Comparison of ENCODE assay signal across 8 cellular contexts in genomic region chr9:15485836-15486678, GRCh38. TPM values are rescaled to one million over a fixed set of nuclear protein-coding genes. Genes with fewer than 3 reads are reported as not detected.
A peak's percentile ranks its signal among the peaks of the same experiment; 100 is the strongest.
DNase-seq lines count a peak whose midpoint lies in the region; ATAC-seq and TF ChIP-seq lines count a peak whose summit lies in the region.

No MANE protein-coding gene starts in this region.

- no peak overlapping the region for H3K4me2 ChIP-seq in smooth muscle cell

- peak overlapping the region; percentile 72 for H3K27ac Mint-ChIP-seq in activated CD4-positive, alpha-beta T cell treated with anti-CD3 and anti-CD28 coated beads for 36 hours
- H3K27ac Mint-ChIP-seq in endothelial cell (ENCODE audit: unreplicated experiment): no peak overlapping the region

- no peaks in the 10 kb centered on the region; the same call in 1 of the 2 replicates for H3K36me3 ChIP-seq in Panc1 (ENCODE audit: control insufficient read depth, insufficient read depth, low read length)
- no peaks in the 10 kb centered on the region for H3K36me3 ChIP-seq in smooth muscle cell (ENCODE audit: low read depth)
- peaks cover 0 to 66% (median 48%) of the 10 kb centered on the region in 4 donors for H3K36me3 ChIP-seq in stomach
- no peaks in the 10 kb centered on the region for H3K36me3 ChIP-seq in colonic mucosa

- H3K27me3 Mint-ChIP-seq in activated CD4-positive, alpha-beta T cell treated with anti-CD3 and anti-CD28 coated beads for 36 hours: no peaks in the 10 kb centered on the region
- H3K27me3 Mint-ChIP-seq in endothelial cell (ENCODE audit: unreplicated experiment): peaks cover 2% of the 10 kb centered on the region

- no peak overlapping the region for H3K4me3 ChIP-seq in Panc1 (ENCODE audit: low read depth in 2 of 2, low read length in 2 of 2)
- no peak overlapping the region for H3K4me3 ChIP-seq in smooth muscle cell
- no peak overlapping the region for H3K4me3 ChIP-seq in stomach
- H3K4me3 ChIP-seq in colonic mucosa: no peak overlapping the region
- no peak overlapping the region for H3K4me3 ChIP-seq in lower leg skin (ENCODE audit: low read depth, poor library complexity, severe bottlenecking)

- DNase-seq in activated CD4-positive, alpha-beta T cell treated with anti-CD3 and anti-CD28 coated beads for 36 hours: no peak
- no peak for DNase-seq in activated CD4-positive, alpha-beta T cell treated with anti-CD3 and anti-CD28 coated beads, Interleukin-2, amount 50 U/mL, for 1 hour
- DNase-seq in Panc1 (ENCODE audit: low read depth, low spot score) (no peak), endothelial cell (ENCODE audit: low spot score) (no peak), smooth muscle cell (lab: John Stamatoyannopoulos, UW; ENCODE audit: unreplicated experiment) (no peak), stomach (no peak), colonic mucosa (no peak), lower leg skin (ENCODE audit: low spot score in 2 of 2) (no peak)

- BruUV-seq in Panc1 (replicated peaks; lab: Mats Ljungman, UMichigan): no TSS peak

- TF ChIP-seq POLR2A in stomach (IDR thresholded peaks at IDR 0.05): no peak
- TF ChIP-seq POLR2A in lower leg skin (IDR thresholded peaks at IDR 0.05): no peak

- TF ChIP-seq EP300 in stomach (IDR thresholded peaks at IDR 0.05): no peak

- H3K36me3 Mint-ChIP-seq in activated CD4-positive, alpha-beta T cell treated with anti-CD3 and anti-CD28 coated beads for 36 hours (ENCODE audit: low read depth): peaks cover 45% of the 10 kb centered on the region
- H3K36me3 Mint-ChIP-seq in endothelial cell (ENCODE audit: low read depth, unreplicated experiment): peaks cover 15% of the 10 kb centered on the region

- peaks cover 41% of the 10 kb centered on the region for H3K4me1 Mint-ChIP-seq in activated CD4-positive, alpha-beta T cell treated with anti-CD3 and anti-CD28 coated beads for 36 hours
- H3K4me1 Mint-ChIP-seq in endothelial cell (ENCODE audit: unreplicated experiment): no peaks in the 10 kb centered on the region

- TF ChIP-seq CTCF in Panc1 (IDR thresholded peaks at IDR 0.05) (peak; percentile 22; the same call in 1 of the 2 replicates), endothelial cell (IDR thresholded peaks at IDR 0.05; ENCODE audit: unreplicated experiment) (peak; percentile 59), smooth muscle cell (IDR thresholded peaks at IDR 0.05; ENCODE audit: borderline replicate concordance, insufficient read depth, poor library complexity, severe bottlenecking) (peak; percentile 48), stomach (IDR thresholded peaks at IDR 0.05) (peak in 2 of 7 experiments; percentile 10 to 34), colonic mucosa (IDR thresholded peaks at IDR 0.05) (no peak), lower leg skin (IDR thresholded peaks at IDR 0.05) (no peak)

- H3K9me3 ChIP-seq in Panc1 (ENCODE audit: control insufficient read depth, insufficient read depth, low read depth, low read length) (no peaks in the 10 kb centered on the region), smooth muscle cell (replicated peaks; ENCODE audit: low read depth) (no peaks in the 10 kb centered on the region), stomach (no peaks in the 10 kb centered on the region), colonic mucosa (no peaks in the 10 kb centered on the region)

- H3K27ac ChIP-seq in Panc1 (ENCODE audit: low read length) (no peak overlapping the region), smooth muscle cell (ENCODE audit: low read depth) (no peak overlapping the region), stomach (no peak overlapping the region), colonic mucosa (no peak overlapping the region)

- no peaks in the 10 kb centered on the region for H3K9me3 Mint-ChIP-seq in activated CD4-positive, alpha-beta T cell treated with anti-CD3 and anti-CD28 coated beads for 36 hours (ENCODE audit: low read depth)
- no peaks in the 10 kb centered on the region for H3K9me3 Mint-ChIP-seq in endothelial cell (ENCODE audit: unreplicated experiment)

- no peaks in the 10 kb centered on the region for H3K79me2 ChIP-seq in smooth muscle cell (ENCODE audit: low read depth)

- CTCF ChIA-PET in activated CD4-positive, alpha-beta T cell treated with anti-CD3 and anti-CD28 coated beads for 36 hours (lab: Charles Lee): interaction anchor here (0.6 to 1.0 kb wide), 3 partner anchors 15 to 58 kb away, joined by 3 to 5 read pairs (median 3); no protein-coding TSS in a partner anchor
- CTCF ChIA-PET in Panc1 (lab: Charles Lee): interaction anchor here (0.7 kb wide), 1 partner anchor 274 kb away, joined by 6 read pairs; no protein-coding TSS in a partner anchor

- peak; percentile 61 for ATAC-seq in activated CD4-positive, alpha-beta T cell treated with anti-CD3 and anti-CD28 coated beads for 36 hours
- no peak for ATAC-seq in Panc1

- no peaks in the 10 kb centered on the region for H3K4me1 ChIP-seq in Panc1 (ENCODE audit: control insufficient read depth, insufficient read depth, low read length)
- H3K4me1 ChIP-seq in smooth muscle cell (ENCODE audit: low read depth): no peaks in the 10 kb centered on the region
- peaks cover 0 to 9% (median 0%) of the 10 kb centered on the region in 4 donors for H3K4me1 ChIP-seq in stomach
- no peaks in the 10 kb centered on the region for H3K4me1 ChIP-seq in colonic mucosa

- H3K27me3 ChIP-seq in Panc1 (ENCODE audit: control insufficient read depth, insufficient read depth, low read length): no peaks in the 10 kb centered on the region
- H3K27me3 ChIP-seq in smooth muscle cell (ENCODE audit: low read depth): no peaks in the 10 kb centered on the region
- no peaks in the 10 kb centered on the region for H3K27me3 ChIP-seq in stomach
- no peaks in the 10 kb centered on the region for H3K27me3 ChIP-seq in colonic mucosa

- intact Hi-C loops in activated CD4-positive, alpha-beta T cell treated with anti-CD3 and anti-CD28 coated beads for 36 hours (cut with DNase I, micrococcal nuclease): loop anchor here (1.0 to 5.0 kb wide), 4 partner anchors 47 to 209 kb away; no protein-coding TSS in a partner anchor
- intact Hi-C loops in Panc1 (cut with micrococcal nuclease; ENCODE audit: unreplicated experiment): no loop called here
- intact Hi-C loops in stomach (cut with DNase I; ENCODE audit: low total_unique reads): no loop called here
- intact Hi-C loops in colonic mucosa (cut with DNase I): loop anchor here (10.0 kb wide), 1 partner anchor 119 kb away; no protein-coding TSS in a partner anchor
- intact Hi-C loops in lower leg skin (cut with DNase I; ENCODE audit: low total_unique reads): no loop called here

- in situ Hi-C loops in Panc1 (cut with HindIII; ENCODE audit: low pct_unique_long_range_greater_than_20kb, low sequenced_read_pairs): no loop called here

- no peaks in the 10 kb centered on the region for H4K20me1 ChIP-seq in smooth muscle cell (ENCODE audit: low read depth)

- no peak overlapping the region for H2AFZ ChIP-seq in smooth muscle cell (ENCODE audit: low read depth)

- H3F3A ChIP-seq in smooth muscle cell (ENCODE audit: low read depth): no peaks in the 10 kb centered on the region

- POLR2A ChIA-PET in activated CD4-positive, alpha-beta T cell treated with anti-CD3 and anti-CD28 coated beads for 36 hours (lab: Charles Lee): interaction anchor here (1.0 kb wide), 1 partner anchor 24 kb away, joined by 3 read pairs; no protein-coding TSS in a partner anchor
- POLR2A ChIA-PET in Panc1 (lab: Charles Lee): no interaction called here

- H3K9ac ChIP-seq in smooth muscle cell (ENCODE audit: low read depth) (no peak overlapping the region), colonic mucosa (ENCODE audit: low read depth in 2 of 2, low read length in 2 of 2) (no peak overlapping the region)

- WGBS in smooth muscle cell (ENCODE audit: low lambda C conversion rate): 93% methylated on average over 2 of the region's 2 CpGs
- 62 to 78% (median 69%) methylated on average over 2 of the region's 2 CpGs for WGBS in stomach, 5 donors
- 53 to 60% methylated on average over 2 of the region's 2 CpGs for WGBS in lower leg skin, 2 donors

- no peak overlapping the region for H3K4me3 Mint-ChIP-seq in activated CD4-positive, alpha-beta T cell treated with anti-CD3 and anti-CD28 coated beads for 36 hours
- H3K4me3 Mint-ChIP-seq in endothelial cell (ENCODE audit: unreplicated experiment): no peak overlapping the region

RNA-seq across cellular contexts. Expression of gene PSIP1, which starts 24.7 kb away (rescaled TPM):
- 100 to 1,000 TPM; 139 to 189 TPM for total RNA-seq in activated CD4-positive, alpha-beta T cell treated with anti-CD3 and anti-CD28 coated beads for 36 hours
- total RNA-seq in Panc1 (2021; ENCODE audit: unreplicated experiment) (30.4 TPM), endothelial cell (ENCODE audit: unreplicated experiment) (128 TPM), smooth muscle cell (25.1 and 32.9 TPM in 2 replicates), stomach (10 to 100 TPM in 4 of 5 donors, 1 to 10 TPM in 1; 6.4 to 90.1 (median 61.9) TPM), colonic mucosa (10 to 100 TPM; 25.5 to 41.2 TPM), lower leg skin (10 to 100 TPM; 12.9 to 31.7 (median 17.7) TPM)
- polyA plus RNA-seq in Panc1 (2012; ENCODE audit: insufficient read length): 28.8 TPM
- polyA plus RNA-seq in smooth muscle cell (31.0 and 31.9 TPM in 2 replicates), stomach (10 to 100 TPM; 21.4 to 25.1 (median 23.1) TPM)

Comparison
In these comparisons a context has a peak if more than half of its experiments do, and no peak if none do; other contexts are left out.
1. CTCF ChIP-seq: peak in Panc1 (single experiment), endothelial cell (single experiment) and smooth muscle cell (single experiment); none in colonic mucosa (single experiment) and lower leg skin (0 of 3).
2. intact Hi-C loops: an anchor here in activated CD4-positive, alpha-beta T cell treated with anti-CD3 and anti-CD28 coated beads for 36 hours (1.0 to 5.0 kb wide) and colonic mucosa (10.0 kb wide); none called in Panc1, stomach and lower leg skin.